Comparison of ENCODE assay signal across 11 cellular contexts in genomic region chr11:96214745-96215093, GRCh38.
DNase-seq lines count a peak whose midpoint lies in the region; ATAC-seq and TF ChIP-seq lines count a peak whose summit lies in the region.
"Had no signal": no experiment of that assay in that cellular context is flagged by ENCODE, and none has a peak within 500 bp of the region (broad histone marks: within the 10 kb centered on the region; RNA-seq: fewer than 3 reads in every experiment).

No MANE protein-coding gene starts in this region.

- no peak for TF ChIP-seq CTCF in lung (IDR thresholded peaks at IDR 0.05; ENCODE audit: control extremely low read depth, extremely low read depth)
- no peak for TF ChIP-seq CTCF in thoracic aorta (IDR thresholded peaks at IDR 0.05)

- H3K4me3 ChIP-seq in lung (no peak overlapping the region), thoracic aorta (no peak overlapping the region)

- no peak for ATAC-seq in activated T-helper 17 cell treated with anti-CD3 and anti-CD28 coated beads, Interleukin-2, amount 50 U/mL, for 72 hours (replicated peaks)
- ATAC-seq in lung (ENCODE audit: insufficient read depth, low FRiP score) (no peak), thoracic aorta (ENCODE audit: insufficient number of reproducible peaks, low FRiP score, low read depth) (no peak), HG03196 (IDR thresholded peaks at IDR 0.05; ENCODE audit: unreplicated experiment) (no peak)

- WGBS in lung, 2 donors, result 35% methylated on average over 1 of the region's 1 CpG

- DNase-seq in activated CD4-positive, alpha-beta T cell treated with anti-CD3 and anti-CD28 coated beads, Interleukin-2, amount 10 ng/mL, durations not matched to agents 24 days and 14 days, result no peak
- DNase-seq in activated CD4-positive, alpha-beta T cell treated with anti-CD3 and anti-CD28 coated beads, Interleukin-2, amount 50 U/mL, for 48 hours, result no peak
- no peak for DNase-seq in lung (ENCODE audit: low spot score)
- no peak for DNase-seq in thoracic aorta (ENCODE audit: low spot score)
- no peak for DNase-seq in AG08396 (ENCODE audit: low spot score)
- no peak for DNase-seq in GM19240 (ENCODE audit: insufficient read length, low spot score)
- DNase-seq: activated CD8-positive, alpha-beta memory T cell treated with anti-CD3 and anti-CD28 coated beads, Interleukin-2, amount 50 U/mL, for 4 hours; NCI-H1105; stimulated activated CD4-positive, alpha-beta T cell treated with anti-CD3 and anti-CD28 coated beads, Interleukin-2, amount 100 ng/mL, for 48 hours had no signal

- no peaks in the 10 kb centered on the region for H3K27me3 ChIP-seq in lung (ENCODE audit: control insufficient read depth, insufficient read depth)
- H3K27me3 ChIP-seq in thoracic aorta (replicated peaks; ENCODE audit: insufficient read depth), result no peaks in the 10 kb centered on the region

- no peaks in the 10 kb centered on the region for H3K9me3 ChIP-seq in lung (ENCODE audit: control insufficient read depth in 2 of 2, insufficient read depth in 1 of 2, low read length in 1 of 2)
- no peaks in the 10 kb centered on the region for H3K9me3 ChIP-seq in thoracic aorta

- H3K36me3 Mint-ChIP-seq in activated CD4-positive, alpha-beta T cell treated with anti-CD3 and anti-CD28 coated beads, Interleukin-2, amount 10 ng/mL, durations not matched to agents 24 days and 14 days (ENCODE audit: low read depth), result peaks cover 3% of the 10 kb centered on the region
- no peaks in the 10 kb centered on the region for H3K36me3 Mint-ChIP-seq in activated T-helper 17 cell treated with anti-CD3 and anti-CD28 coated beads, Interleukin-2, amount 50 U/mL, for 72 hours (ENCODE audit: low read depth)

- H3K9me3 Mint-ChIP-seq in activated CD4-positive, alpha-beta T cell treated with anti-CD3 and anti-CD28 coated beads, Interleukin-2, amount 10 ng/mL, durations not matched to agents 24 days and 14 days, result no peaks in the 10 kb centered on the region
- H3K9me3 Mint-ChIP-seq in activated T-helper 17 cell treated with anti-CD3 and anti-CD28 coated beads, Interleukin-2, amount 50 U/mL, for 72 hours, result no peaks in the 10 kb centered on the region

- peak overlapping the region; percentile 72 to 92 for H3K27ac ChIP-seq in lung (ENCODE audit: low read depth in 1 of 2, low read length in 1 of 2)
- peak overlapping the region; percentile 67 to 77 for H3K27ac ChIP-seq in thoracic aorta

- peaks cover 54% of the 10 kb centered on the region for H3K4me1 Mint-ChIP-seq in activated CD4-positive, alpha-beta T cell treated with anti-CD3 and anti-CD28 coated beads, Interleukin-2, amount 10 ng/mL, durations not matched to agents 24 days and 14 days
- H3K4me1 Mint-ChIP-seq in activated T-helper 17 cell treated with anti-CD3 and anti-CD28 coated beads, Interleukin-2, amount 50 U/mL, for 72 hours, result peaks cover 43% of the 10 kb centered on the region

- intact Hi-C loops in activated CD4-positive, alpha-beta T cell treated with anti-CD3 and anti-CD28 coated beads, Interleukin-2, amount 10 ng/mL, durations not matched to agents 24 days and 14 days (cut with micrococcal nuclease), result no loop called here

- H3K4me1 ChIP-seq in lung (ENCODE audit: control insufficient read depth in 2 of 2, insufficient read depth in 2 of 2, low read length in 2 of 2), result peaks cover 7 to 40% of the 10 kb centered on the region in 2 donors
- H3K4me1 ChIP-seq in thoracic aorta (ENCODE audit: control insufficient read depth in 1 of 2, low read depth in 2 of 2), result peaks cover 62 to 85% of the 10 kb centered on the region in 2 donors

- no peaks in the 10 kb centered on the region for H3K36me3 ChIP-seq in lung (ENCODE audit: control insufficient read depth in 2 of 2, insufficient read depth in 2 of 2, low read length in 2 of 2)
- H3K36me3 ChIP-seq in thoracic aorta, result no peaks in the 10 kb centered on the region

- peak overlapping the region; percentile 77 for H3K4me3 Mint-ChIP-seq in activated CD4-positive, alpha-beta T cell treated with anti-CD3 and anti-CD28 coated beads, Interleukin-2, amount 10 ng/mL, durations not matched to agents 24 days and 14 days
- peak overlapping the region; percentile 81 for H3K4me3 Mint-ChIP-seq in activated T-helper 17 cell treated with anti-CD3 and anti-CD28 coated beads, Interleukin-2, amount 50 U/mL, for 72 hours

- no peaks in the 10 kb centered on the region for H3K27me3 Mint-ChIP-seq in activated CD4-positive, alpha-beta T cell treated with anti-CD3 and anti-CD28 coated beads, Interleukin-2, amount 10 ng/mL, durations not matched to agents 24 days and 14 days
- no peaks in the 10 kb centered on the region for H3K27me3 Mint-ChIP-seq in activated T-helper 17 cell treated with anti-CD3 and anti-CD28 coated beads, Interleukin-2, amount 50 U/mL, for 72 hours

- peak overlapping the region; percentile 96 for H3K27ac Mint-ChIP-seq in activated CD4-positive, alpha-beta T cell treated with anti-CD3 and anti-CD28 coated beads, Interleukin-2, amount 10 ng/mL, durations not matched to agents 24 days and 14 days
- peak overlapping the region; percentile 90 for H3K27ac Mint-ChIP-seq in activated T-helper 17 cell treated with anti-CD3 and anti-CD28 coated beads, Interleukin-2, amount 50 U/mL, for 72 hours
